39 cellular contexts compared by ENCODE assay signal in genomic region chr2:169673106-169673505, GRCh38. TPM values are rescaled to one million over a fixed set of nuclear protein-coding genes. Genes with fewer than 3 reads are reported as not detected.
"Had no signal": no experiment of that assay in that cellular context is flagged by ENCODE, and none has a peak within 500 bp of the region (broad histone marks: within the 10 kb centered on the region; RNA-seq: fewer than 3 reads in every experiment).

No MANE protein-coding gene starts in this region.

- H3K36me3 Mint-ChIP-seq: activated naive CD8-positive, alpha-beta T cell had no signal

- H3K4me3 Mint-ChIP-seq: activated B cell treated with CpG ODN at 0.5 μM for 24 hours; activated CD8-positive, alpha-beta T cell treated with anti-CD3 and anti-CD28 coated beads for 36 hours; activated naive CD8-positive, alpha-beta T cell; activated T-cell treated with anti-CD3 and anti-CD28 coated beads, Interleukin-2, amount 50 U/mL, for 4 hours; activated T-helper 17 cell treated with anti-CD3 and anti-CD28 coated beads, Interleukin-2, amount 50 U/mL, for 72 hours; effector memory CD8-positive, alpha-beta T cell; T-helper 17 cell; T-helper 2 cell treated with Interferon-gamma antibody and Interleukin-4, amounts not matched to agents 5 μg/mL and 100 μg/mL, for 36 hours had no signal

- H3K27ac ChIP-seq: brain microvascular endothelial cell, esophagus squamous epithelium, gastroesophageal sphincter, heart right ventricle, WERI-Rb-1 had no signal

- H3K36me3 ChIP-seq: brain microvascular endothelial cell, esophagus squamous epithelium, gastroesophageal sphincter, heart right ventricle, WERI-Rb-1 had no signal

- H3K4me3 ChIP-seq: esophagus squamous epithelium, gastroesophageal sphincter, heart right ventricle had no signal

- H3K27me3 ChIP-seq: brain microvascular endothelial cell, esophagus squamous epithelium, gastroesophageal sphincter, heart right ventricle had no signal

- H3K4me1 Mint-ChIP-seq: activated B cell treated with CpG ODN at 0.5 μM for 24 hours; activated T-helper 17 cell treated with anti-CD3 and anti-CD28 coated beads, Interleukin-2, amount 50 U/mL, for 72 hours; T-helper 17 cell had no signal

- DNase-seq: activated B cell treated with CpG ODN at 0.5 μM for 24 hours; activated CD4-positive, alpha-beta T cell treated with anti-CD3 and anti-CD28 coated beads for 48 hours; activated CD4-positive, alpha-beta T cell treated with anti-CD3 and anti-CD28 coated beads, Interleukin-2, amount 50 U/mL, for 1 hour; activated CD4-positive, alpha-beta T cell treated with anti-CD3 and anti-CD28 coated beads, Interleukin-2, amount 50 U/mL, for 48 hours; activated CD8-positive, alpha-beta memory T cell treated with anti-CD3 and anti-CD28 coated beads for 24 hours; activated CD8-positive, alpha-beta T cell treated with anti-CD3 and anti-CD28 coated beads for 36 hours; activated effector memory CD4-positive, alpha-beta T cell treated with Interleukin-2 at 50 U/mL for 16 hours; activated gamma-delta T cell treated with Interleukin-2 at 50 U/mL for 16 hours; activated naive CD4-positive, alpha-beta T cell treated with anti-CD3 and anti-CD28 coated beads, Interleukin-2, amount 50 U/mL, for 16 hours; activated naive CD4-positive, alpha-beta T cell treated with Interleukin-2 at 50 U/mL for 16 hours; activated T-cell treated with anti-CD3 and anti-CD28 coated beads, Interleukin-2, amount 50 U/mL, for 4 hours; amniotic stem cell; anterior cingulate cortex; brain microvascular endothelial cell; caudate nucleus; cortex of kidney; dermis blood vessel endothelial cell; effector CD4-positive, alpha-beta T cell; effector memory CD8-positive, alpha-beta T cell; erythroblast; esophagus squamous epithelium; foreskin melanocyte; heart right ventricle; T-helper 1 cell; T-helper 17 cell; T1000; WERI-Rb-1 had no signal

- H3K9me3 Mint-ChIP-seq: activated B cell treated with CpG ODN at 0.5 μM for 24 hours; activated CD8-positive, alpha-beta T cell treated with anti-CD3 and anti-CD28 coated beads for 36 hours; activated T-cell treated with anti-CD3 and anti-CD28 coated beads, Interleukin-2, amount 50 U/mL, for 4 hours; activated T-helper 17 cell treated with anti-CD3 and anti-CD28 coated beads, Interleukin-2, amount 50 U/mL, for 72 hours; effector memory CD8-positive, alpha-beta T cell; T-helper 2 cell treated with Interferon-gamma antibody and Interleukin-4, amounts not matched to agents 5 μg/mL and 100 μg/mL, for 36 hours had no signal

- ATAC-seq: activated CD4-positive, CD25-positive, alpha-beta regulatory T cell treated with anti-CD3 and anti-CD28 coated beads, Interleukin-2, amount 50 U/mL, for 24 hours; activated CD8-positive, alpha-beta T cell treated with anti-CD3 and anti-CD28 coated beads for 36 hours; activated T-cell treated with anti-CD3 and anti-CD28 coated beads, Interleukin-2, amount 50 U/mL, for 4 hours; activated T-helper 17 cell treated with anti-CD3 and anti-CD28 coated beads, Interleukin-2, amount 50 U/mL, for 72 hours; effector memory CD8-positive, alpha-beta T cell; gastroesophageal sphincter; heart right ventricle; T-helper 17 cell had no signal

- H3K9me3 ChIP-seq: esophagus squamous epithelium, gastroesophageal sphincter, heart right ventricle had no signal

- H3K4me1 ChIP-seq: gastroesophageal sphincter, heart right ventricle had no signal

- FAIRE-seq: astrocyte, colon, endothelial cell of umbilical vein had no signal

- H3K27ac Mint-ChIP-seq: activated B cell treated with CpG ODN at 0.5 μM for 24 hours; activated CD8-positive, alpha-beta T cell treated with anti-CD3 and anti-CD28 coated beads for 36 hours; activated naive CD8-positive, alpha-beta T cell; activated T-helper 17 cell treated with anti-CD3 and anti-CD28 coated beads, Interleukin-2, amount 50 U/mL, for 72 hours; effector memory CD8-positive, alpha-beta T cell; T-helper 17 cell; T-helper 2 cell treated with Interferon-gamma antibody and Interleukin-4, amounts not matched to agents 5 μg/mL and 100 μg/mL, for 36 hours had no signal

- H3K27me3 Mint-ChIP-seq: activated T-helper 17 cell treated with anti-CD3 and anti-CD28 coated beads, Interleukin-2, amount 50 U/mL, for 72 hours had no signal

RNA-seq across cellular contexts. Expression of gene CFAP210, which starts 21.1 kb away (rescaled TPM):
- total RNA-seq: activated B cell treated with CpG ODN at 0.5 μM for 24 hours; activated CD8-positive, alpha-beta T cell treated with anti-CD3 and anti-CD28 coated beads for 36 hours; activated T-helper 17 cell treated with anti-CD3 and anti-CD28 coated beads, Interleukin-2, amount 50 U/mL, for 72 hours; chondrocyte; dermis blood vessel endothelial cell; endothelial cell of umbilical vein; esophagus squamous epithelium; fibroblast of lung; fibroblast of villous mesenchyme; gastroesophageal sphincter; glomerular endothelial cell; heart right ventricle had no signal
- polyA plus RNA-seq: endothelial cell of umbilical vein, fibroblast of lung had no signal
